ENCODE assay signal across 8 cellular contexts in the genomic region with DNA sequence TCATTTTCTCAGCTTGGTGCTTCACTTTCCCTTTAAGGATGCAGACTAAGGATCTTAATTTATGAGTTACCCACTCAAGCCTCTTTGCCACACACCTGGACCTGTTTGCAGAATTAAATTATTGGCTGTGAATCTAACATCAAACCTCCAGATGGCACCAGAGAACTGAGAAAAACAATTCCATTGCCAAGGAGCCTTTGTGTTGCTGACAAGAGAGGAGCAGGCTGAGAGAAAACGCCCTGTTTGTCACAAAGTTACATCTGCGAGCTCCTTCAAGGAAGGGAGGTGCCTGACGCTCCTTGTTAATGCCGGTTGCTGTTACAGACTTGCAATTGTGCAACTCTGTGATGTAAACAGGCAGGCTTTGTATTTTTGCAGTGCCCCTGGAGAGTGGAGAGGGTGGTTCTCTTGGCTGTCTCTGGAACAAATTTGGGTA. TPM values are rescaled to one million over a fixed set of nuclear protein-coding genes. Genes with fewer than 3 reads are reported as not detected.
DNase-seq lines count a peak whose midpoint lies in the region; ATAC-seq and TF ChIP-seq lines count a peak whose summit lies in the region.

No MANE protein-coding gene starts in this region.

- no peak overlapping the region for H3K4me3 Mint-ChIP-seq in Caco-2 (ENCODE audit: unreplicated experiment)
- no peak overlapping the region for H3K4me3 Mint-ChIP-seq in activated T-helper 1 cell treated with anti-CD3 and anti-CD28 coated beads, Interleukin-12 subunit alpha, Interleukin-12 subunit beta, Interleukin-2, Interleukin-4 antibody, amounts not matched to agents 30 ng/mL and 10 ng/mL and 1 ng/mL, durations not matched to agents 14 hours and 24 hours and 36 hours

- H3K27me3 Mint-ChIP-seq in Caco-2 (ENCODE audit: insufficient read depth, unreplicated experiment), result peaks cover 17% of the 10 kb centered on the region
- H3K27me3 Mint-ChIP-seq in activated T-helper 1 cell treated with anti-CD3 and anti-CD28 coated beads, Interleukin-12 subunit alpha, Interleukin-12 subunit beta, Interleukin-2, Interleukin-4 antibody, amounts not matched to agents 30 ng/mL and 10 ng/mL and 1 ng/mL, durations not matched to agents 14 hours and 24 hours and 36 hours (ENCODE audit: insufficient read depth), result peaks cover 21% of the 10 kb centered on the region

- H3K4me1 Mint-ChIP-seq in Caco-2 (ENCODE audit: low read depth, unreplicated experiment), result no peaks in the 10 kb centered on the region
- peaks cover 13% of the 10 kb centered on the region for H3K4me1 Mint-ChIP-seq in activated T-helper 1 cell treated with anti-CD3 and anti-CD28 coated beads, Interleukin-12 subunit alpha, Interleukin-12 subunit beta, Interleukin-2, Interleukin-4 antibody, amounts not matched to agents 30 ng/mL and 10 ng/mL and 1 ng/mL, durations not matched to agents 14 hours and 24 hours and 36 hours (ENCODE audit: low read depth)

- H3K9me3 ChIP-seq in Caco-2, result 0 out of 2 replicates have a peak, but pooled peaks cover 3% of the 10 kb centered on the region
- H3K9me3 ChIP-seq in HAP-1, result no peaks in the 10 kb centered on the region
- H3K9me3 ChIP-seq in cardiac muscle cell (ENCODE audit: low read depth), result no peaks in the 10 kb centered on the region

- H3K4me3 ChIP-seq in Caco-2 (ENCODE audit: low read depth, low read length) (no peak overlapping the region), HAP-1 (no peak overlapping the region), cardiac muscle cell (no peak overlapping the region)

- no peaks in the 10 kb centered on the region for H3K9me3 Mint-ChIP-seq in Caco-2 (ENCODE audit: unreplicated experiment)
- H3K9me3 Mint-ChIP-seq in activated T-helper 1 cell treated with anti-CD3 and anti-CD28 coated beads, Interleukin-12 subunit alpha, Interleukin-12 subunit beta, Interleukin-2, Interleukin-4 antibody, amounts not matched to agents 30 ng/mL and 10 ng/mL and 1 ng/mL, durations not matched to agents 14 hours and 24 hours and 36 hours, result no peaks in the 10 kb centered on the region

- peak; percentile 13 to 27 for TF ChIP-seq CTCF in Caco-2 (IDR thresholded peaks at IDR 0.05; ENCODE audit: insufficient read depth in 1 of 2, low read depth in 1 of 2, low read length in 1 of 2, severe bottlenecking in 1 of 2, unreplicated experiment in 1 of 2)
- peak; percentile 53 for TF ChIP-seq CTCF in cardiac muscle cell (IDR thresholded peaks at IDR 0.05; ENCODE audit: low read depth, low read length)

- no peaks in the 10 kb centered on the region for H3K36me3 Mint-ChIP-seq in Caco-2 (ENCODE audit: insufficient read depth, unreplicated experiment)
- no peaks in the 10 kb centered on the region for H3K36me3 Mint-ChIP-seq in activated T-helper 1 cell treated with anti-CD3 and anti-CD28 coated beads, Interleukin-12 subunit alpha, Interleukin-12 subunit beta, Interleukin-2, Interleukin-4 antibody, amounts not matched to agents 30 ng/mL and 10 ng/mL and 1 ng/mL, durations not matched to agents 14 hours and 24 hours and 36 hours (ENCODE audit: low read depth)

- CTCF ChIA-PET in Caco-2 (lab: Charles Lee), result interaction anchor here (0.9 to 1.2 kb wide), 2 partner anchors 130 to 144 kb away, joined by 3 to 4 read pairs; no protein-coding TSS in a partner anchor

- ATAC-seq in HG03571 (IDR thresholded peaks at IDR 0.05; ENCODE audit: unreplicated experiment), result no peak
- no peak for ATAC-seq in HG03378 (IDR thresholded peaks at IDR 0.05; ENCODE audit: unreplicated experiment)

- no peak overlapping the region for H3K27ac ChIP-seq in cardiac muscle cell

- H3K36me3 ChIP-seq in Caco-2 (ENCODE audit: control insufficient read depth, insufficient read depth, low read length), result no peaks in the 10 kb centered on the region
- no peaks in the 10 kb centered on the region for H3K36me3 ChIP-seq in HAP-1 (replicated peaks)
- no peaks in the 10 kb centered on the region for H3K36me3 ChIP-seq in cardiac muscle cell

- BruUV-seq in Caco-2 (replicated peaks; lab: Mats Ljungman, UMichigan), result no TSS peak

- peak in 1 of 2 experiments; percentile 39 for DNase-seq in Caco-2
- peak; percentile 60 to 74 for DNase-seq in HAP-1 (ENCODE audit: low spot score in 2 of 2)
- peak; percentile 68 for DNase-seq in NCI-H345 (lab: John Stamatoyannopoulos, UW)
- peak; percentile 19 for DNase-seq in activated T-helper 1 cell treated with anti-CD3 and anti-CD28 coated beads, Interleukin-12 subunit alpha, Interleukin-12 subunit beta, Interleukin-2, Interleukin-4 antibody, amounts not matched to agents 30 ng/mL and 10 ng/mL and 1 ng/mL, durations not matched to agents 14 hours and 24 hours and 36 hours (ENCODE audit: low spot score)
- DNase-seq in cardiac muscle cell (ENCODE audit: low read depth in 1 of 2, low spot score in 1 of 2), result peak; percentile 72 to 91
- peak in 9 of 10 donors; percentile 23 to 87 (median 42) for DNase-seq in posterior cingulate gyrus

- POLR2A ChIA-PET in Caco-2 (lab: Charles Lee), result no interaction called here

- intact Hi-C loops in Caco-2 (cut with micrococcal nuclease; ENCODE audit: unreplicated experiment), result no loop called here
- intact Hi-C loops in activated T-helper 1 cell treated with anti-CD3 and anti-CD28 coated beads, Interleukin-12 subunit alpha, Interleukin-12 subunit beta, Interleukin-2, Interleukin-4 antibody, amounts not matched to agents 30 ng/mL and 10 ng/mL and 1 ng/mL, durations not matched to agents 14 hours and 24 hours and 36 hours (cut with micrococcal nuclease), result loop anchor here (1.0 to 2.0 kb wide), 2 partner anchors 70 to 528 kb away; no protein-coding TSS in a partner anchor
- intact Hi-C loops in posterior cingulate gyrus (cut with DNase I), result loop anchor here (2.0 kb wide), 1 partner anchor 788 kb away; no protein-coding TSS in a partner anchor

- in situ Hi-C loops in HAP-1 (cut with MboI; ENCODE audit: low sequenced_read_pairs), result no loop called here

- H3K4me1 ChIP-seq in Caco-2 (no peaks in the 10 kb centered on the region), HAP-1 (no peaks in the 10 kb centered on the region), cardiac muscle cell (ENCODE audit: low read depth) (peaks cover 4% of the 10 kb centered on the region)

- H3K27me3 ChIP-seq in Caco-2 (replicated peaks; ENCODE audit: control insufficient read depth, insufficient read depth, low read length) (no peaks in the 10 kb centered on the region; the same call in 1 of the 2 replicates), HAP-1 (ENCODE audit: low read depth) (peaks cover 9% of the 10 kb centered on the region), cardiac muscle cell (no peaks in the 10 kb centered on the region)

- no peak overlapping the region for H3K27ac Mint-ChIP-seq in Caco-2 (ENCODE audit: unreplicated experiment)
- H3K27ac Mint-ChIP-seq in activated T-helper 1 cell treated with anti-CD3 and anti-CD28 coated beads, Interleukin-12 subunit alpha, Interleukin-12 subunit beta, Interleukin-2, Interleukin-4 antibody, amounts not matched to agents 30 ng/mL and 10 ng/mL and 1 ng/mL, durations not matched to agents 14 hours and 24 hours and 36 hours, result no peak overlapping the region

RNA-seq across cellular contexts. Expression of gene TMC3, which starts 36.3 kb away (rescaled TPM):
- not detected in 2 replicates for total RNA-seq in Caco-2 (2022)
- not detected in 2 replicates for total RNA-seq in activated T-helper 1 cell treated with anti-CD3 and anti-CD28 coated beads, Interleukin-12 subunit alpha, Interleukin-12 subunit beta, Interleukin-2, Interleukin-4 antibody, amounts not matched to agents 30 ng/mL and 10 ng/mL and 1 ng/mL, durations not matched to agents 14 hours and 24 hours and 36 hours
- 0.21 and 0.32 TPM in 2 replicates for total RNA-seq in cardiac muscle cell
- polyA plus RNA-seq in cardiac muscle cell, result 0.20 TPM in 2 replicates
